9 cellular contexts compared by ENCODE assay signal in the genomic region with DNA sequence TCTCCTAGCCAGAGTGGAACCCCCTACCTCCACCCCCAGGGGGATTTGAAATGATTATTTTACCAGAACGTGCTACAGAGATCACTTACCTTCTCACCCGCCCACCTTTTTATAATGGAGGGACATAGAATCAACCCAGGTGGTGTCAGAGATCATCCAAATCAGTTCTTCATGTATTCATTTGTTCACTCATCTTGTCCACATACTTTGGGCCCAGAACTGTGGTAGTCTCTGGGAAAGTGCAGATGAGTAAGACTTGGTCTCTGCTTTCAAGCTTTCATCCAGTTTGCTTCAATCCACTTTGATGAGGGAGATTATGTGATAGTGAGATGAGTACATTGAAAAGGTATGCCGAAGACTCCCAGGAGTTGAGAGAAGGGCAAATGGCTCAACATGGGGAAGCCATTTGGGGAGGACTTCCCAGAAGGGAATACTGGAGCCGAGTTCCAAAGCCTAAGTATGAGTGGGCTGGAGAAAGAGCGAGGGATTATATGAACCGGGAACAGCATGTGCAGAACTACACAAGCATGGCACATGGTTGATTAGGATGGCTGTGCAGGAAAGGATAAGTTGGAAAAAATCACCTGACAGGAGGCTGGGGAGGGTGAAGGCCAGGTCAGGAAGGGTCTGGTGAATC. TPM values are rescaled to one million over a fixed set of nuclear protein-coding genes. Genes with fewer than 3 reads are reported as not detected.
DNase-seq lines count a peak whose midpoint lies in the region; ATAC-seq, FAIRE-seq and TF ChIP-seq lines count a peak whose summit lies in the region.
"Had no signal": no experiment of that assay in that cellular context is flagged by ENCODE, and none has a peak within 500 bp of the region (broad histone marks: within the 10 kb centered on the region; RNA-seq: fewer than 3 reads in every experiment).

No MANE protein-coding gene starts in this region.

- H3K4me2 ChIP-seq in GM12878 (ENCODE audit: control insufficient read depth, insufficient read depth), result no peak overlapping the region

- CTCF ChIA-PET in GM12878 (lab: Yijun Ruan, JAX), result no interaction called here

- H3K4me3 ChIP-seq in left ventricle myocardium inferior, result no peak overlapping the region
- H3K4me3 ChIP-seq in GM12878, result no peak overlapping the region
- no peak overlapping the region for H3K4me3 ChIP-seq in vagina

- H3K4me1 ChIP-seq in left ventricle myocardium inferior (peaks cover 32% of the 10 kb centered on the region), GM12878 (ENCODE audit: control insufficient read depth, insufficient read depth, low read length) (peaks cover 3% of the 10 kb centered on the region; the same call in 1 of the 2 replicates), vagina (peaks cover 31% of the 10 kb centered on the region)

- TF ChIP-seq CTCF in left ventricle myocardium inferior (IDR thresholded peaks at IDR 0.05; ENCODE audit: borderline replicate concordance), result no peak
- TF ChIP-seq CTCF in GM12878 (IDR thresholded peaks at IDR 0.05 in 2 of 3, conservative IDR thresholded peaks at IDR 0.05 in 1 of 3; ENCODE audit: control insufficient read depth in 2 of 3, extremely low read depth in 1 of 3, insufficient read depth in 1 of 3, low read depth in 3 of 3, low read length in 3 of 3), result no peak
- TF ChIP-seq CTCF in vagina (IDR thresholded peaks at IDR 0.05), result no peak
- no peak for TF ChIP-seq CTCF in CD14-positive monocyte (IDR thresholded peaks at IDR 0.05)

- no peak for FAIRE-seq in GM12878 (lab: Jason Lieb, UNC)
- FAIRE-seq: islet of Langerhans had no signal

- no peak overlapping the region for H3K9ac ChIP-seq in GM12878 (ENCODE audit: control insufficient read depth, insufficient read depth, low read length)

- intact Hi-C loops in left ventricle myocardium inferior (cut with micrococcal nuclease) (loop anchor here (10.0 kb wide), 2 partner anchors 406 to 514 kb away; partner anchors contain the start of gene JUN), left ventricle myocardium superior (cut with micrococcal nuclease) (loop anchor here (10.0 kb wide), 1 partner anchor 144 kb away; no protein-coding TSS in a partner anchor), GM12878 (cut with micrococcal nuclease; ENCODE audit: unreplicated experiment) (loop anchor here (5.0 to 10.0 kb wide), 4 partner anchors 154 to 456 kb away; no protein-coding TSS in a partner anchor), vagina (cut with DNase I) (loop anchor here (10.0 kb wide), 2 partner anchors 404 to 406 kb away; no protein-coding TSS in a partner anchor), CD14-positive monocyte (cut with micrococcal nuclease) (loop anchor here (5.0 to 10.0 kb wide), 5 partner anchors 154 to 517 kb away; partner anchors contain the start of gene JUN (in 1 of the 2))

- POLR2A ChIA-PET in GM12878 (lab: Charles Lee), result no interaction called here

- H3K27ac ChIP-seq in left ventricle myocardium inferior (replicated peaks) (peak overlapping the region; percentile 99), GM12878 (ENCODE audit: control insufficient read depth, insufficient read depth) (no peak overlapping the region), vagina (peak overlapping the region; percentile 97)

- H3K27me3 ChIP-seq in left ventricle myocardium inferior (ENCODE audit: low read depth) (no peaks in the 10 kb centered on the region), GM12878 (replicated peaks in 1 of 2; ENCODE audit: control insufficient read depth in 2 of 2, insufficient read depth in 2 of 2, low read length in 1 of 2) (no peaks in the 10 kb centered on the region), vagina (no peaks in the 10 kb centered on the region)

- no peaks in the 10 kb centered on the region for H3K9me3 ChIP-seq in left ventricle myocardium inferior (replicated peaks)
- H3K9me3 ChIP-seq in GM12878 (replicated peaks; ENCODE audit: control insufficient read depth, insufficient read depth, low read length), result no peaks in the 10 kb centered on the region
- no peaks in the 10 kb centered on the region for H3K9me3 ChIP-seq in vagina

- no peaks in the 10 kb centered on the region; the same call in 1 of the 2 replicates for H3K79me2 ChIP-seq in GM12878 (ENCODE audit: control insufficient read depth, insufficient read depth, low read length)

- TF ChIP-seq EP300 in GM12878 (IDR thresholded peaks at IDR 0.05; ENCODE audit: borderline replicate concordance in 1 of 2, control insufficient read depth in 1 of 2, low read depth in 2 of 2, low read length in 2 of 2), result no peak

- H4K20me1 ChIP-seq in GM12878 (ENCODE audit: control insufficient read depth, insufficient read depth), result no peaks in the 10 kb centered on the region

- H3K4me3 Mint-ChIP-seq in natural killer cell treated with Interleukin-12 subunit alpha and Interleukin-12 subunit beta and Interleukin-15 and Interleukin-18, amount 100 ng/mL, for 72 hours, result peak overlapping the region; percentile 93
- no peak overlapping the region for H3K4me3 Mint-ChIP-seq in CD14-positive monocyte

- no peaks in the 10 kb centered on the region for H3K27me3 Mint-ChIP-seq in natural killer cell treated with Interleukin-12 subunit alpha and Interleukin-12 subunit beta and Interleukin-15 and Interleukin-18, amount 100 ng/mL, for 72 hours
- peaks cover 0 to 5% (median 0%) of the 10 kb centered on the region in 3 donors for H3K27me3 Mint-ChIP-seq in CD14-positive monocyte (ENCODE audit: low read depth in 3 of 3)

- H2AFZ ChIP-seq in GM12878 (ENCODE audit: control insufficient read depth, low read depth, low read length), result no peak overlapping the region

- DNase-seq in left ventricle myocardium inferior (no peak), left ventricle myocardium superior (no peak), GM12878 (ENCODE audit: low read depth, low spot score) (no peak), vagina (ENCODE audit: extremely low spot score in 2 of 2) (no peak), CD14-positive monocyte (ENCODE audit: low spot score) (no peak)
- no peak for DNase-seq in natural killer cell treated with Interleukin-12 subunit alpha and Interleukin-12 subunit beta and Interleukin-15 and Interleukin-18, amount 100 ng/mL, for 72 hours (ENCODE audit: low spot score)

- 97% methylated on average over 6 of the region's 6 CpGs for WGBS in GM12878 (ENCODE audit: insufficient coverage, insufficient replicate concordance, low lambda C conversion rate, missing lambda C conversion rate)

- TF ChIP-seq POLR2A in GM12878 (IDR thresholded peaks at IDR 0.05; ENCODE audit: low read depth, low read length) (no peak), vagina (IDR thresholded peaks at IDR 0.05) (no peak)

- RAD21 ChIA-PET in GM12878 (lab: Charles Lee; ENCODE audit: unreplicated experiment), result no interaction called here

- ATAC-seq in left ventricle myocardium superior (no peak), GM12878 (no peak), GM19395 (IDR thresholded peaks at IDR 0.05; ENCODE audit: unreplicated experiment) (no peak), GM21717 (IDR thresholded peaks at IDR 0.05; ENCODE audit: unreplicated experiment) (no peak)
- ATAC-seq in natural killer cell treated with Interleukin-12 subunit alpha and Interleukin-12 subunit beta and Interleukin-15 and Interleukin-18, amount 100 ng/mL, for 72 hours, result no peak

- peaks cover 6% of the 10 kb centered on the region for H3K36me3 Mint-ChIP-seq in natural killer cell treated with Interleukin-12 subunit alpha and Interleukin-12 subunit beta and Interleukin-15 and Interleukin-18, amount 100 ng/mL, for 72 hours
- H3K36me3 Mint-ChIP-seq in CD14-positive monocyte, result peaks cover 4 to 7% of the 10 kb centered on the region in 2 donors

- H3K4me1 Mint-ChIP-seq in natural killer cell treated with Interleukin-12 subunit alpha and Interleukin-12 subunit beta and Interleukin-15 and Interleukin-18, amount 100 ng/mL, for 72 hours (ENCODE audit: low read depth in 2 of 2), result peaks cover 21 to 39% of the 10 kb centered on the region in 2 donors
- peaks cover 23% of the 10 kb centered on the region for H3K4me1 Mint-ChIP-seq in CD14-positive monocyte

- H3K9me3 Mint-ChIP-seq in natural killer cell treated with Interleukin-12 subunit alpha and Interleukin-12 subunit beta and Interleukin-15 and Interleukin-18, amount 100 ng/mL, for 72 hours, result no peaks in the 10 kb centered on the region
- peaks cover 0 to 6% (median 4%) of the 10 kb centered on the region in 7 donors for H3K9me3 Mint-ChIP-seq in CD14-positive monocyte

- peak overlapping the region; percentile 91 to 97 for H3K27ac Mint-ChIP-seq in natural killer cell treated with Interleukin-12 subunit alpha and Interleukin-12 subunit beta and Interleukin-15 and Interleukin-18, amount 100 ng/mL, for 72 hours
- H3K27ac Mint-ChIP-seq in CD14-positive monocyte, result no peak overlapping the region

- no TSS peak for BruUV-seq in GM12878 (replicated peaks; lab: Mats Ljungman, UMichigan)

- H3K36me3 ChIP-seq in left ventricle myocardium inferior (no peaks in the 10 kb centered on the region), GM12878 (ENCODE audit: control insufficient read depth in 2 of 2, insufficient read depth in 2 of 2, low read length in 1 of 2) (no peaks in the 10 kb centered on the region), vagina (no peaks in the 10 kb centered on the region)

- TF ChIP-seq RAD21 in GM12878 (IDR thresholded peaks at IDR 0.05; ENCODE audit: insufficient read depth, low read depth, low read length), result no peak

- SMC1A ChIA-PET in GM12878 (lab: Charles Lee; ENCODE audit: uncharacterized antibody, unreplicated experiment), result no interaction called here

- in situ Hi-C loops in GM12878 (cut with MboI), result loop anchor here (5.0 to 10.0 kb wide), 2 partner anchors 398 to 514 kb away; partner anchors contain the start of gene JUN

RNA-seq across cellular contexts. Expression of gene FGGY, which starts 1.9 kb away (rescaled TPM):
- total RNA-seq in left ventricle myocardium inferior (31.2 TPM), left ventricle myocardium superior (29.7 TPM), GM12878 (2014; rRNA removed) (5.7 and 6.7 TPM in 2 replicates), GM12878 (2014; rRNA removed; fragmentation: Illumina TruSeq; extraction: Trizol) (7.5 and 8.7 TPM in 2 replicates), GM12878 (2021) (7.3 and 11.9 TPM in 2 replicates), vagina (11.8 TPM)
- total RNA-seq in GM12878 (2013; cell fraction: nucleolus; rRNA removed), result 27.9 and 29.7 TPM in 2 replicates
- 5.9 TPM for polyA plus RNA-seq in GM12878 (2011; ENCODE audit: low read depth)
- polyA plus RNA-seq in GM12878 (2011; rRNA removed) (11.5 and 14.5 TPM in 2 replicates), GM12878 (2014; fragmentation: Illumina TruSeq; extraction: Trizol) (6.6 and 7.6 TPM in 2 replicates), GM12878 (2014; fragmentation: Nextera tagmentation; extraction: Ambion mirVana) (1 to 10 TPM; 9.1 to 9.5 TPM), GM12878 (2014; rRNA removed) (5.0 and 6.3 TPM in 2 replicates), GM12878 (2016; fragmentation: Nextera tagmentation; extraction: Ambion mirVana) (1 to 10 TPM; 6.2 to 7.6 TPM), CD14-positive monocyte (1 to 10 TPM; 2.3 to 4.3 TPM)
- polyA plus RNA-seq in GM12878 (2011; cell fraction: cytosol; rRNA removed), result 9.1 and 9.5 TPM in 2 replicates
- polyA plus RNA-seq in GM12878 (2011; cell fraction: nucleus; rRNA removed), result 7.1 and 10.0 TPM in 2 replicates
- polyA plus RNA-seq in GM12878 (2012), result 4.7 and 7.0 TPM in 2 replicates
- polyA minus RNA-seq in GM12878 (2011; rRNA and poly(A)+ RNA removed), result 24.3 and 27.8 TPM in 2 replicates
- polyA minus RNA-seq in GM12878 (2011; cell fraction: cytosol; rRNA and poly(A)+ RNA removed), result 3.0 and 5.3 TPM in 2 replicates
- polyA minus RNA-seq in GM12878 (2011; cell fraction: nucleus; rRNA and poly(A)+ RNA removed), result 28.2 and 31.9 TPM in 2 replicates
- total RNA-seq in natural killer cell treated with Interleukin-12 subunit alpha and Interleukin-12 subunit beta and Interleukin-15 and Interleukin-18, amount 100 ng/mL, for 72 hours, result 10 to 100 TPM; 10.9 to 11.9 TPM

Comparison
In these comparisons a context has a peak if more than half of its experiments do, and no peak if none do; other contexts are left out.
1. H3K27ac Mint-ChIP-seq: peak in natural killer cell treated with Interleukin-12 subunit alpha and Interleukin-12 subunit beta and Interleukin-15 and Interleukin-18, amount 100 ng/mL, for 72 hours (2 of 2); none in CD14-positive monocyte (0 of 7).